Comparison of ENCODE assay signal across 16 cellular contexts in genomic region chr1:9164919-9165318, GRCh38. TPM values are rescaled to one million over a fixed set of nuclear protein-coding genes. Genes with fewer than 3 reads are reported as not detected.
A peak's percentile ranks its signal among the peaks of the same experiment; 100 is the strongest.
DNase-seq lines count a peak whose midpoint lies in the region; ATAC-seq, FAIRE-seq and TF ChIP-seq lines count a peak whose summit lies in the region.
"Had no signal": no experiment of that assay in that cellular context is flagged by ENCODE, and none has a peak within 500 bp of the region (broad histone marks: within the 10 kb centered on the region; RNA-seq: fewer than 3 reads in every experiment).

No MANE protein-coding gene starts in this region.

- H3K9me1 ChIP-seq in endothelial cell of umbilical vein (replicated peaks; ENCODE audit: control insufficient read depth, extremely low read depth, insufficient read depth, low read length): no peaks in the 10 kb centered on the region

- no peak for TF ChIP-seq POLR2A in endothelial cell of umbilical vein (IDR thresholded peaks at IDR 0.05; ENCODE audit: low read depth, low read length)

- peaks cover 20% of the 10 kb centered on the region for H3F3A ChIP-seq in MM.1S (ENCODE audit: insufficient read depth, low read length)

- peak; percentile 55 for FAIRE-seq in endothelial cell of umbilical vein (lab: Jason Lieb, UNC)
- FAIRE-seq: D721Med had no signal

- H3K9me3 Mint-ChIP-seq in progenitor cell of endocrine pancreas (ENCODE audit: low read depth): no peaks in the 10 kb centered on the region
- H3K9me3 Mint-ChIP-seq: central memory CD8-positive, alpha-beta T cell had no signal

- TF ChIP-seq CTCF in MM.1S (IDR thresholded peaks at IDR 0.05; ENCODE audit: low read length): no peak
- no peak for TF ChIP-seq CTCF in endothelial cell of umbilical vein (IDR thresholded peaks at IDR 0.05; ENCODE audit: extremely low read depth in 1 of 2, insufficient read depth in 1 of 2, low read depth in 1 of 2, low read length in 2 of 2)
- no peak for TF ChIP-seq CTCF in progenitor cell of endocrine pancreas (IDR thresholded peaks at IDR 0.05; ENCODE audit: unreplicated experiment)

- peak; percentile 12 for DNase-seq in D341Med (ENCODE audit: low spot score)
- DNase-seq in MM.1S: peak; percentile 52
- DNase-seq in endothelial cell of umbilical vein (ENCODE audit: low read depth, low spot score): no peak
- DNase-seq in progenitor cell of endocrine pancreas (ENCODE audit: low spot score, unreplicated experiment): no peak
- DNase-seq in posterior vena cava (ENCODE audit: low spot score): no peak
- DNase-seq in G401 (ENCODE audit: low spot score): no peak
- DNase-seq in substantia nigra (lab: John Stamatoyannopoulos, UW): no peak
- DNase-seq: activated CD4-positive, CD25-positive, alpha-beta regulatory T cell treated with anti-CD3 and anti-CD28 coated beads, Interleukin-2, amount 50 U/mL, for 72 hours; MG63; NCI-H524 treated with DMSO at 0.1 percent for 48 hours; retina; SIG-M5 had no signal

- intact Hi-C loops in endothelial cell of umbilical vein (cut with micrococcal nuclease): loop anchor here (1.0 to 2.0 kb wide), 2 partner anchors 16 to 18 kb away; no protein-coding TSS in a partner anchor
- intact Hi-C loops in posterior vena cava (cut with DNase I): no loop called here

- H3K4me1 ChIP-seq in MM.1S (ENCODE audit: low read length) (peaks cover 37% of the 10 kb centered on the region), endothelial cell of umbilical vein (ENCODE audit: control insufficient read depth, extremely low read depth, insufficient read depth, low read length) (peaks cover 39% of the 10 kb centered on the region)

- H2AFZ ChIP-seq in MM.1S (ENCODE audit: low read length) (peak overlapping the region; percentile 8; the same call in 1 of the 2 replicates), endothelial cell of umbilical vein (ENCODE audit: low read depth, low read length) (no peak overlapping the region)

- H3K36me3 ChIP-seq in MM.1S (replicated peaks; ENCODE audit: insufficient read depth, low read length) (no peaks in the 10 kb centered on the region), endothelial cell of umbilical vein (ENCODE audit: control insufficient read depth in 2 of 2, extremely low read depth in 1 of 2, insufficient read depth in 2 of 2, low read length in 2 of 2) (peaks cover 0 to 7% of the 10 kb centered on the region in 2 experiments)
- H3K36me3 ChIP-seq: MG63 had no signal

- H3K4me3 ChIP-seq in MM.1S (ENCODE audit: low read length) (no peak overlapping the region), endothelial cell of umbilical vein (replicated peaks in 1 of 3; ENCODE audit: insufficient read depth in 1 of 3, low read depth in 1 of 3, low read length in 3 of 3) (no peak overlapping the region)
- H3K4me3 ChIP-seq: lung, MG63 had no signal

- H3K9me3 ChIP-seq in MM.1S (replicated peaks; ENCODE audit: insufficient read depth, low read length) (no peaks in the 10 kb centered on the region), endothelial cell of umbilical vein (replicated peaks; ENCODE audit: control insufficient read depth, insufficient read depth, low read length) (no peaks in the 10 kb centered on the region)
- H3K9me3 ChIP-seq: MG63 had no signal

- H3K36me3 Mint-ChIP-seq in progenitor cell of endocrine pancreas (ENCODE audit: insufficient read depth): no peaks in the 10 kb centered on the region

- POLR2A ChIA-PET in endothelial cell of umbilical vein (lab: Charles Lee): interaction anchor here (0.6 kb wide), 1 partner anchor 116 kb away, joined by 4 read pairs; no protein-coding TSS in a partner anchor

- no peaks in the 10 kb centered on the region for H3K9me2 ChIP-seq in MM.1S (replicated peaks; ENCODE audit: insufficient read depth, low read length)

- in situ Hi-C loops in G401 (cut with HindIII; ENCODE audit: low sequenced_read_pairs): no loop called here

- peak overlapping the region; percentile 73 for H3K4me2 ChIP-seq in MM.1S (ENCODE audit: low read depth, low read length)
- H3K4me2 ChIP-seq in endothelial cell of umbilical vein (ENCODE audit: insufficient read depth, low read length): no peak overlapping the region

- H3K79me2 ChIP-seq in MM.1S (ENCODE audit: low read length): no peaks in the 10 kb centered on the region
- peaks cover 87% of the 10 kb centered on the region for H3K79me2 ChIP-seq in endothelial cell of umbilical vein (ENCODE audit: control insufficient read depth, insufficient read depth, low read length)

- H4K20me1 ChIP-seq in MM.1S (ENCODE audit: insufficient read depth, low read length) (no peaks in the 10 kb centered on the region), endothelial cell of umbilical vein (replicated peaks; ENCODE audit: control insufficient read depth, extremely low read depth, insufficient read depth, low read length) (no peaks in the 10 kb centered on the region)

- H3K27ac ChIP-seq in MM.1S (ENCODE audit: low read length) (peak overlapping the region; percentile 98), endothelial cell of umbilical vein (ENCODE audit: insufficient read depth, low read depth, low read length) (peak overlapping the region; percentile 99), substantia nigra (ENCODE audit: low read depth, low read length, poor library complexity, severe bottlenecking) (no peak overlapping the region)

- H3K4me3 Mint-ChIP-seq in progenitor cell of endocrine pancreas (ENCODE audit: low read depth): no peak overlapping the region
- H3K4me3 Mint-ChIP-seq: central memory CD8-positive, alpha-beta T cell had no signal

- H3K9ac ChIP-seq in MM.1S (ENCODE audit: low read length): peak overlapping the region; percentile 72
- peak overlapping the region; percentile 92 for H3K9ac ChIP-seq in endothelial cell of umbilical vein (replicated peaks; ENCODE audit: extremely low read depth, insufficient read depth, low read length)

- CTCF ChIA-PET in endothelial cell of umbilical vein (lab: Charles Lee): interaction anchor here (1.2 to 3.3 kb wide), 4 partner anchors 16 to 54 kb away, joined by 4 to 23 read pairs (median 7); no protein-coding TSS in a partner anchor

- H3K27me3 Mint-ChIP-seq in progenitor cell of endocrine pancreas: no peaks in the 10 kb centered on the region

- BruUV-seq in endothelial cell of umbilical vein (replicated peaks; lab: Mats Ljungman, UMichigan): no TSS peak

- no peaks in the 10 kb centered on the region for H3K27me3 ChIP-seq in MM.1S (replicated peaks; ENCODE audit: insufficient read depth, low read length)
- H3K27me3 ChIP-seq in endothelial cell of umbilical vein (ENCODE audit: control insufficient read depth in 2 of 2, insufficient read depth in 2 of 2, low read length in 2 of 2): no peaks in the 10 kb centered on the region
- H3K27me3 ChIP-seq: MG63 had no signal

- H3K27ac Mint-ChIP-seq in progenitor cell of endocrine pancreas: peak overlapping the region; percentile 94

- peaks cover 32% of the 10 kb centered on the region for H3K4me1 Mint-ChIP-seq in progenitor cell of endocrine pancreas (ENCODE audit: low read depth)
- H3K4me1 Mint-ChIP-seq: central memory CD8-positive, alpha-beta T cell had no signal

- dilution Hi-C loops in endothelial cell of umbilical vein (cut with MboI; ENCODE audit: extremely low pct_ligation_motif_present, low sequenced_read_pairs): no loop called here

- no peak for ATAC-seq in HG03025 (IDR thresholded peaks at IDR 0.05; ENCODE audit: low FRiP score, unreplicated experiment)

TF ChIP-seq in endothelial cell of umbilical vein, 7 proteins besides CTCF, POLR2A, EP300 and RAD21:
- TF ChIP-seq FOS (IDR thresholded peaks at IDR 0.05; ENCODE audit: borderline replicate concordance, insufficient read depth, low read length) (no peak), EZH2 (IDR thresholded peaks at IDR 0.05; ENCODE audit: borderline replicate concordance, low read depth, low read length, severe bottlenecking) (no peak), GATA2 (IDR thresholded peaks at IDR 0.05; ENCODE audit: insufficient read depth, insufficient read length, low read depth, low read length) (no peak)

RNA-seq across cellular contexts. Expression of gene GPR157, which starts 36.0 kb away (rescaled TPM):
- 5.2 and 6.5 TPM in 2 replicates for total RNA-seq in endothelial cell of umbilical vein
- polyA plus RNA-seq in endothelial cell of umbilical vein: 1.0 and 1.2 TPM in 2 replicates
- polyA plus RNA-seq in endothelial cell of umbilical vein (2011; cell fraction: cytosol; rRNA removed): 0.96 and 1.0 TPM in 2 replicates
- polyA plus RNA-seq in endothelial cell of umbilical vein (2011; cell fraction: nucleus; rRNA removed): 1.3 and 1.8 TPM in 2 replicates
- polyA plus RNA-seq in endothelial cell of umbilical vein (2012): 2.9 and 6.9 TPM in 2 replicates
- 1.4 and 1.9 TPM in 2 replicates for polyA minus RNA-seq in endothelial cell of umbilical vein
- 7.7 TPM for polyA minus RNA-seq in endothelial cell of umbilical vein (2011; cell fraction: cytosol; rRNA and poly(A)+ RNA removed)
- 1.4 and 1.5 TPM in 2 replicates for polyA minus RNA-seq in endothelial cell of umbilical vein (2011; cell fraction: nucleus; rRNA and poly(A)+ RNA removed)
- total RNA-seq in progenitor cell of endocrine pancreas: 1.1 and 3.6 TPM in 2 replicates
- total RNA-seq in posterior vena cava: 1 to 10 TPM; 8.3 to 9.9 TPM
- 6.9 and 7.6 TPM in 2 replicates for total RNA-seq in G401 (2014; rRNA removed; shearing (Covaris generic))

Comparison
In these comparisons a context has a peak if more than half of its experiments do, and no peak if none do; other contexts are left out.
1. DNase-seq: peak in D341Med (single experiment) and MM.1S (single experiment); none in endothelial cell of umbilical vein (single experiment), progenitor cell of endocrine pancreas (single experiment), posterior vena cava (single experiment), G401 (single experiment) and substantia nigra (0 of 49).